ENCODE assay signal across 25 cellular contexts in genomic region chr3:7750296-7750695, GRCh38.
"Had no signal": no experiment of that assay in that cellular context is flagged by ENCODE, and none has a peak within 500 bp of the region (broad histone marks: within the 10 kb centered on the region; RNA-seq: fewer than 3 reads in every experiment).

No MANE protein-coding gene starts in this region.

- H3K4me1 ChIP-seq: neural progenitor cell, pancreas, psoas muscle, right lobe of liver, sigmoid colon, suprapubic skin, testis, tibial artery, transverse colon, upper lobe of right lung, uterus had no signal

- H3K27me3 ChIP-seq: neural progenitor cell, neutrophil, pancreas, right lobe of liver, sigmoid colon, suprapubic skin, testis, tibial artery, transverse colon, upper lobe of right lung, uterus had no signal

- H3K4me3 ChIP-seq: neural progenitor cell, pancreas, psoas muscle, right lobe of liver, sigmoid colon, suprapubic skin, testis, tibial artery, transverse colon, upper lobe of right lung, uterus had no signal

- H3K36me3 ChIP-seq: neural progenitor cell, neutrophil, pancreas, right lobe of liver, sigmoid colon, suprapubic skin, tibial artery, transverse colon, upper lobe of right lung, uterus had no signal

- H3K27ac ChIP-seq: neural progenitor cell, neutrophil, pancreas, psoas muscle, right lobe of liver, sigmoid colon, suprapubic skin, testis, tibial artery, transverse colon, upper lobe of right lung, uterus had no signal

- H3K9me3 ChIP-seq: neutrophil, pancreas, psoas muscle, right lobe of liver, sigmoid colon, suprapubic skin, testis, tibial artery, transverse colon, upper lobe of right lung, uterus had no signal

- DNase-seq: naive thymus-derived CD4-positive, alpha-beta T cell; natural killer cell; nucleus accumbens; pancreas; posterior cingulate gyrus; psoas muscle; right cardiac atrium; right lobe of liver; sigmoid colon; small intestine; stimulated activated CD4-positive, alpha-beta T cell treated with anti-CD3 and anti-CD28 coated beads, Interleukin-15, amount 100 ng/mL, for 24 hours; stimulated activated CD4-positive, alpha-beta T cell treated with anti-CD3 and anti-CD28 coated beads, Interleukin-2, amount 100 ng/mL, for 24 hours; stimulated activated CD4-positive, alpha-beta T cell treated with anti-CD3 and anti-CD28 coated beads, Interleukin-2, amount 100 ng/mL, for 48 hours; stimulated activated CD4-positive, alpha-beta T cell treated with anti-CD3 and anti-CD28 coated beads, Interleukin-4, amount 100 ng/mL, for 24 hours; stimulated activated naive B cell treated with anti-CD40 and anti-IgM and Interleukin-4, amounts not matched to agents 10 μg/mL and 1 μg/mL and 100 μg/mL, for 72 hours; stimulated activated naive CD8-positive, alpha-beta T cell treated with anti-CD3 and anti-CD28 coated beads, Interleukin-15, amount 100 ng/mL, for 72 hours; stimulated activated naive CD8-positive, alpha-beta T cell treated with anti-CD3 and anti-CD28 coated beads, Interleukin-15, Interleukin-2, amounts not matched to agents 100 U/mL and 50 U/mL, for 24 hours; testis; tibial artery; transverse colon; upper lobe of right lung; uterus had no signal
